8 cellular contexts compared by ENCODE assay signal in genomic region chr5:36877667-36878420, GRCh38.
A peak's percentile ranks its signal among the peaks of the same experiment; 100 is the strongest.
DNase-seq lines count a peak whose midpoint lies in the region; ATAC-seq and TF ChIP-seq lines count a peak whose summit lies in the region.

No MANE protein-coding gene starts in this region.

- H3K36me3 ChIP-seq in stomach smooth muscle (ENCODE audit: control insufficient read depth in 2 of 2, insufficient read depth in 2 of 2, low read length in 2 of 2): no peaks in the 10 kb centered on the region

- no peak for TF ChIP-seq CTCF in AG09309 (IDR thresholded peaks at IDR 0.05; ENCODE audit: control insufficient read depth, insufficient read depth, low read depth, low read length, missing control alignments)
- no peak for TF ChIP-seq CTCF in GM13977 (IDR thresholded peaks at IDR 0.05; ENCODE audit: extremely low read depth, insufficient read depth, missing control alignments)
- TF ChIP-seq CTCF in astrocyte of the spinal cord (IDR thresholded peaks at IDR 0.05; ENCODE audit: low read depth, low read length): no peak

- H3K9ac ChIP-seq in stomach smooth muscle (ENCODE audit: low read length in 2 of 2): peak overlapping the region; percentile 87 to 89

- H3K27me3 ChIP-seq in layer of hippocampus (ENCODE audit: control insufficient read depth, insufficient read depth, low read length): no peaks in the 10 kb centered on the region
- no peaks in the 10 kb centered on the region for H3K27me3 ChIP-seq in stomach smooth muscle (ENCODE audit: control insufficient read depth in 1 of 2, insufficient read depth in 2 of 2, low read length in 2 of 2)

- H3K9me3 ChIP-seq in stomach smooth muscle (ENCODE audit: control insufficient read depth in 2 of 2, low read length in 2 of 2): no peaks in the 10 kb centered on the region

- DNase-seq in AG09309 (ENCODE audit: low read depth) (no peak), GM13977 (ENCODE audit: low spot score) (peak; percentile 62), NCI-H345 treated with DMSO at 0.1 percent for 48 hours (lab: John Stamatoyannopoulos, UW; ENCODE audit: unreplicated experiment) (peak; percentile 30), astrocyte of the spinal cord (ENCODE audit: low read depth, low spot score) (peak; percentile 46), cortex of kidney (lab: John Stamatoyannopoulos, UW) (no peak)

- in situ Hi-C loops in GM13977 (cut with MboI; ENCODE audit: low pct_unique_long_range_greater_than_20kb, low sequenced_read_pairs, unreplicated experiment): no loop called here
- in situ Hi-C loops in astrocyte of the spinal cord (cut with HindIII; ENCODE audit: low sequenced_read_pairs): no loop called here

- H3K27ac ChIP-seq in layer of hippocampus (ENCODE audit: low read depth, low read length) (peak overlapping the region; percentile 96), stomach smooth muscle (ENCODE audit: low read length) (peak overlapping the region; percentile 90)

- ATAC-seq in GM19395 (IDR thresholded peaks at IDR 0.05; ENCODE audit: unreplicated experiment): no peak

- H3K4me3 ChIP-seq in AG09309 (ENCODE audit: control insufficient read depth, low read depth, low read length): peak overlapping the region; percentile 98
- H3K4me3 ChIP-seq in astrocyte of the spinal cord (ENCODE audit: low read depth, low read length): peak overlapping the region; percentile 70
- peak overlapping the region; percentile 88 to 93 for H3K4me3 ChIP-seq in stomach smooth muscle (ENCODE audit: low read length in 2 of 2)

- H3K4me1 ChIP-seq in stomach smooth muscle (ENCODE audit: control insufficient read depth, insufficient read depth, low read length): peaks cover 9% of the 10 kb centered on the region

Comparison
In these comparisons a context has a peak if more than half of its experiments do, and no peak if none do; other contexts are left out.
1. DNase-seq: peak in GM13977 (single experiment), NCI-H345 treated with DMSO at 0.1 percent for 48 hours (single experiment) and astrocyte of the spinal cord (single experiment); none in AG09309 (single experiment) and cortex of kidney (single experiment).
2. Peak in every context shown above with its lines, with median percentiles within 50 percentile points of each other: H3K4me3 ChIP-seq.